10 cellular contexts compared by ENCODE assay signal in the genomic region with DNA sequence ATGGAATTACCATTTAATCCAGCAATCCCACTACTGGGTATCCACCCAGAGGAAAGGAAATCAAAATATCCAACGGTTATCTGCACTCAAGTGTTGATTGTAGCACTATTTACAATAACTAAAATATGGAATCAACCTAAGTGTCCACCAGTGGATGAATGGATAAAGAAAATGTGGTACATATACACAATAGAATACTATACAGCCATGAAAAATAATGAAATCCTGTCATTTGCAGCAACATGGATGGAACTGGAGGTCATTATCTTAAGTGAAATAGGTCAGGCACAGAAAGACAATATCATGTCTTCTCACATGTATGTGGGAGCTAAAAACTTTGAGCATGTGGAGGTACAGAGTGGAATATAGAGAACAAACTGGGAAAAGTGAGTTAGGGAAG.
"Had no signal": no experiment of that assay in that cellular context is flagged by ENCODE, and none has a peak within 500 bp of the region (broad histone marks: within the 10 kb centered on the region; RNA-seq: fewer than 3 reads in every experiment).

No MANE protein-coding gene starts in this region.

- H3K9me3 ChIP-seq: HAP-1 had no signal

- H3K4me2 ChIP-seq: GM23338 had no signal

- H3K4me1 Mint-ChIP-seq: GM23338, H9 had no signal

- H3K9ac ChIP-seq: GM23248 had no signal

- H3K4me3 ChIP-seq: GM23248, GM23338, HAP-1 had no signal

- H3K4me3 Mint-ChIP-seq: GM23338, H9, HFFc6 had no signal

- H2AFZ ChIP-seq: GM23248, GM23338 had no signal

- H3K27ac Mint-ChIP-seq: GM23338, H9, HFFc6 had no signal

- H3K27ac ChIP-seq: GM23248 had no signal

- H3K4me1 ChIP-seq: HAP-1 had no signal

- FAIRE-seq: H1 had no signal

- DNase-seq: GM23248, GOT3, H7, H9, HCEC 1CT, HFFc6 had no signal

- ATAC-seq: GM23338, HCT116 had no signal

- H3K36me3 ChIP-seq: HAP-1 had no signal
